Comparison of ENCODE assay signal across 28 cellular contexts in the genomic region with DNA sequence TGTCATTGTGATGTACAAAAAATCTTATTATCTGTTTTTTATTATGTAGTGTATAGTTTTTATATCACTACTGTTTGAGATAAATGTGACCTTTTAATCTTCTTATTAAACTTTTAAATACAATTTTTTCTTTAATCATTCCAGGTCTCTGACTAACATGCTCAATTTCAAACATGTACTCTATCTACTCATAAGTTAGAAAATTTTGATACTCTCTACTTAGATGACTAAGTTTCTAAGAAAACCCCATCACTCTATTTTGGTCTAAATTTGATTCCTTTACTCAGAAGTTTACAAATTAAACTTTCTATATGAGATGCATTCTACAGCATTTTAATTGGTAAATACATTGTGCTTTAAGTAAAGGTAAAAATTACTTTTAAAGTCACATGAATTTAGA.
"Had no signal": no experiment of that assay in that cellular context is flagged by ENCODE, and none has a peak within 500 bp of the region (broad histone marks: within the 10 kb centered on the region; RNA-seq: fewer than 3 reads in every experiment).

No MANE protein-coding gene starts in this region.

- ATAC-seq: naive thymus-derived CD8-positive, alpha-beta T cell; natural killer cell treated with Interleukin-12 subunit alpha and Interleukin-12 subunit beta and Interleukin-15 and Interleukin-18, amount 100 ng/mL, for 72 hours; psoas muscle; right cardiac atrium; right lobe of liver; stimulated activated memory B cell treated with anti-CD40 and anti-IgM and Interleukin-4, amounts not matched to agents 10 μg/mL and 1 μg/mL and 100 μg/mL, for 72 hours; stimulated activated naive CD8-positive, alpha-beta T cell treated with anti-CD3 and anti-CD28 coated beads, Interleukin-15, amount 100 ng/mL, for 72 hours; stimulated activated naive CD8-positive, alpha-beta T cell treated with anti-CD3 and anti-CD28 coated beads, Interleukin-15, Interleukin-2, amounts not matched to agents 100 U/mL and 50 U/mL, for 24 hours; upper lobe of right lung had no signal

- H3K27ac Mint-ChIP-seq: naive thymus-derived CD8-positive, alpha-beta T cell; natural killer cell treated with Interleukin-12 subunit alpha and Interleukin-12 subunit beta and Interleukin-15 and Interleukin-18, amount 100 ng/mL, for 72 hours; nephron progenitor cell; progenitor cell of endocrine pancreas; stimulated activated memory B cell treated with anti-CD40 and anti-IgM and Interleukin-4, amounts not matched to agents 10 μg/mL and 1 μg/mL and 100 μg/mL, for 72 hours; stimulated activated naive CD8-positive, alpha-beta T cell treated with anti-CD3 and anti-CD28 coated beads, Interleukin-15, amount 100 ng/mL, for 72 hours; type B pancreatic cell had no signal

- H3K27me3 Mint-ChIP-seq: naive thymus-derived CD8-positive, alpha-beta T cell; natural killer cell treated with Interleukin-12 subunit alpha and Interleukin-12 subunit beta and Interleukin-15 and Interleukin-18, amount 100 ng/mL, for 72 hours; stimulated activated memory B cell treated with anti-CD40 and anti-IgM and Interleukin-4, amounts not matched to agents 10 μg/mL and 1 μg/mL and 100 μg/mL, for 72 hours; stimulated activated naive CD8-positive, alpha-beta T cell treated with anti-CD3 and anti-CD28 coated beads, Interleukin-15, amount 100 ng/mL, for 72 hours had no signal

- DNase-seq: naive thymus-derived CD8-positive, alpha-beta T cell; nephron progenitor cell; occipital lobe; ovary; posterior cingulate gyrus; psoas muscle; right cardiac atrium; right lobe of liver; sigmoid colon; small intestine; stimulated activated CD4-positive, alpha-beta T cell treated with anti-CD3 and anti-CD28 coated beads, Interleukin-15, amount 100 ng/mL, for 24 hours; stimulated activated CD4-positive, alpha-beta T cell treated with anti-CD3 and anti-CD28 coated beads, Interleukin-2, amount 100 ng/mL, for 24 hours; stimulated activated CD4-positive, alpha-beta T cell treated with anti-CD3 and anti-CD28 coated beads, Interleukin-2, amount 100 ng/mL, for 48 hours; stimulated activated CD4-positive, alpha-beta T cell treated with anti-CD3 and anti-CD28 coated beads, Interleukin-4, amount 100 ng/mL, for 24 hours; stimulated activated naive CD4-positive, alpha-beta T cell; stimulated activated naive CD8-positive, alpha-beta T cell treated with anti-CD3 and anti-CD28 coated beads, Interleukin-15, amount 100 ng/mL, for 72 hours; stimulated activated naive CD8-positive, alpha-beta T cell treated with anti-CD3 and anti-CD28 coated beads, Interleukin-15, Interleukin-2, amounts not matched to agents 100 U/mL and 50 U/mL, for 24 hours; substantia nigra; testis; tibial artery; transverse colon; upper lobe of right lung; uterus had no signal

- H3K4me3 Mint-ChIP-seq: naive thymus-derived CD8-positive, alpha-beta T cell; natural killer cell treated with Interleukin-12 subunit alpha and Interleukin-12 subunit beta and Interleukin-15 and Interleukin-18, amount 100 ng/mL, for 72 hours; nephron progenitor cell; neural crest cell; stimulated activated memory B cell treated with anti-CD40 and anti-IgM and Interleukin-4, amounts not matched to agents 10 μg/mL and 1 μg/mL and 100 μg/mL, for 72 hours; stimulated activated naive CD8-positive, alpha-beta T cell treated with anti-CD3 and anti-CD28 coated beads, Interleukin-15, amount 100 ng/mL, for 72 hours; type B pancreatic cell had no signal

- FAIRE-seq: small intestine had no signal

- H3K36me3 Mint-ChIP-seq: natural killer cell treated with Interleukin-12 subunit alpha and Interleukin-12 subunit beta and Interleukin-15 and Interleukin-18, amount 100 ng/mL, for 72 hours; stimulated activated memory B cell treated with anti-CD40 and anti-IgM and Interleukin-4, amounts not matched to agents 10 μg/mL and 1 μg/mL and 100 μg/mL, for 72 hours; type B pancreatic cell had no signal

- H3K9me3 Mint-ChIP-seq: natural killer cell treated with Interleukin-12 subunit alpha and Interleukin-12 subunit beta and Interleukin-15 and Interleukin-18, amount 100 ng/mL, for 72 hours; nephron progenitor cell; neural crest cell; type B pancreatic cell had no signal

- H3K4me1 Mint-ChIP-seq: nephron progenitor cell; neural crest cell; stimulated activated memory B cell treated with anti-CD40 and anti-IgM and Interleukin-4, amounts not matched to agents 10 μg/mL and 1 μg/mL and 100 μg/mL, for 72 hours; stimulated activated naive CD8-positive, alpha-beta T cell treated with anti-CD3 and anti-CD28 coated beads, Interleukin-15, amount 100 ng/mL, for 72 hours had no signal
